ENCODE assay signal across 8 cellular contexts in the genomic region with DNA sequence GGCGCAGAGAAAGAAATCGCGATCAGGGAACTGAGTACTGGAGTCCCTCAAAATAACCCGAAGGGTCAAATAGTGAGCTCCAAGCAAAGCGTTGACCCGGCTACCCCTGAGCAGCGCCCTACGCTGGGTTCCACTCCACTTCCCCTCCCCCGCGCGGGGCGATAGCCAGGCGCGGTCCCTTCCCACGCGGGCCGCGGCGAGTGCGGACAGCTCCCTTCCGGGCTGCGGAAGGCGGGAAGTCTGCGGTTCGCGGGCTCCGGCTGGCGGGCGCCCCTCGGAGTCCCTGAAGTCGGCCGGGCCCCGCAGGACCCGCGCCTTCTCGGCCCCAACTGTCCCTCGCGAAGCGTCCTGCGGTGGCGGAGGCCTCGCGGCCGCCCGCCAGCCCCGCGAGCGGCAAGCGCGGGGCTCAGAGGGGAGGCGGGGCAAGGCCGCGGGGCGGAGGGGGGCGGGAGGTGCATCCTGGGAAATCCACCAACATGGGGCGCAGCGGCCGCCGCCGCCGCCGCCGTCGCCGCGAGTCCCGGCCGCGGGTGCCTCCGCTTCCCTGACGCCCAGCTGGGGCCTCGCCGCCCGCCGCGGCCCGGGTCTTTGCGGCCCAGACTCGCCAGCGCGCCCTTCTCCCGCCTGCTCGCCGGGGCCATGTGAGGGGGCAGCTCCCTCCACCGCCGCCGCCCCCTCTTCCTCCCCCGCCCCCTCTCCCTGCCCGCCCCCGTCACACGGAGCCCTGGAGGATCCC. TPM values are rescaled to one million over a fixed set of nuclear protein-coding genes. Genes with fewer than 3 reads are reported as not detected.
DNase-seq lines count a peak whose midpoint lies in the region; ATAC-seq and TF ChIP-seq lines count a peak whose summit lies in the region.

Gene QSER1 (plus strand): TSS at position 457 of the 736 bp plus-strand sequence. CDS start 315 bp downstream, outside the sequence.

- H3K4me1 Mint-ChIP-seq in activated T-cell treated with anti-CD3 and anti-CD28 coated beads, Interleukin-2, amount 50 U/mL, for 72 hours (ENCODE audit: low read depth) = peaks cover 27% of the 10 kb centered on the region
- peaks cover 19 to 25% (median 22%) of the 10 kb centered on the region in 3 donors for H3K4me1 Mint-ChIP-seq in naive B cell
- peaks cover 22% of the 10 kb centered on the region for H3K4me1 Mint-ChIP-seq in stimulated activated effector memory CD8-positive, alpha-beta T cell treated with anti-CD3 and anti-CD28 coated beads, Interleukin-12 subunit alpha, Interleukin-12 subunit beta, amount 100 ng/mL, for 72 hours

- peaks cover 1 to 2% of the 10 kb centered on the region in 2 donors for H3K36me3 Mint-ChIP-seq in activated T-cell treated with anti-CD3 and anti-CD28 coated beads, Interleukin-2, amount 50 U/mL, for 72 hours (ENCODE audit: insufficient read depth in 2 of 2)
- no peaks in the 10 kb centered on the region for H3K36me3 Mint-ChIP-seq in naive B cell
- H3K36me3 Mint-ChIP-seq in stimulated activated effector memory CD8-positive, alpha-beta T cell treated with anti-CD3 and anti-CD28 coated beads, Interleukin-12 subunit alpha, Interleukin-12 subunit beta, amount 100 ng/mL, for 72 hours = peaks cover 13% of the 10 kb centered on the region

- H3K27ac ChIP-seq in HL-60 (replicated peaks) = peak within 1 kb of the TSS; percentile 95

- ATAC-seq in GM19455 (IDR thresholded peaks at IDR 0.05; ENCODE audit: unreplicated experiment) = peak; percentile 75
- ATAC-seq in activated T-cell treated with anti-CD3 and anti-CD28 coated beads, Interleukin-2, amount 50 U/mL, for 72 hours (replicated peaks in 1 of 2) = peak; percentile 72 to 80
- peak; percentile 72 to 75 for ATAC-seq in naive B cell (ENCODE audit: low read depth in 2 of 2)
- peak; percentile 80 for ATAC-seq in stimulated activated effector memory CD8-positive, alpha-beta T cell treated with anti-CD3 and anti-CD28 coated beads, Interleukin-12 subunit alpha, Interleukin-12 subunit beta, amount 100 ng/mL, for 72 hours

- H3K27me3 Mint-ChIP-seq in activated T-cell treated with anti-CD3 and anti-CD28 coated beads, Interleukin-2, amount 50 U/mL, for 72 hours (ENCODE audit: low read depth) = no peaks in the 10 kb centered on the region
- H3K27me3 Mint-ChIP-seq in naive B cell = no peaks in the 10 kb centered on the region

- H3K4me3 Mint-ChIP-seq in activated T-cell treated with anti-CD3 and anti-CD28 coated beads, Interleukin-2, amount 50 U/mL, for 72 hours = peak within 1 kb of the TSS; percentile 96 to 99
- peak within 1 kb of the TSS; percentile 92 to 98 (median 95) for H3K4me3 Mint-ChIP-seq in naive B cell
- H3K4me3 Mint-ChIP-seq in stimulated activated effector memory CD8-positive, alpha-beta T cell treated with anti-CD3 and anti-CD28 coated beads, Interleukin-12 subunit alpha, Interleukin-12 subunit beta, amount 100 ng/mL, for 72 hours = peak within 1 kb of the TSS; percentile 91

- H3K27ac Mint-ChIP-seq in activated T-cell treated with anti-CD3 and anti-CD28 coated beads, Interleukin-2, amount 50 U/mL, for 72 hours = peak within 1 kb of the TSS; percentile 92
- H3K27ac Mint-ChIP-seq in naive B cell = peak within 1 kb of the TSS; percentile 82 to 97 (median 90)
- H3K27ac Mint-ChIP-seq in stimulated activated effector memory CD8-positive, alpha-beta T cell treated with anti-CD3 and anti-CD28 coated beads, Interleukin-12 subunit alpha, Interleukin-12 subunit beta, amount 100 ng/mL, for 72 hours = peak within 1 kb of the TSS; percentile 93

- H3K27me3 ChIP-seq in HL-60 (ENCODE audit: insufficient read depth, poor library complexity, severe bottlenecking) = no peaks in the 10 kb centered on the region

- TF ChIP-seq CTCF in HL-60 (IDR thresholded peaks at IDR 0.05; ENCODE audit: insufficient read depth, low read length) = no peak

- DNase-seq in COLO668 (lab: John Stamatoyannopoulos, UW; ENCODE audit: unreplicated experiment) (peak; percentile 85), HL-60 (ENCODE audit: low read depth in 1 of 2, low spot score in 1 of 2) (peak; percentile 52 to 63), fibroblast of gingiva (ENCODE audit: low read depth) (peak; percentile 57), naive B cell (peak; percentile 73)
- DNase-seq in activated T-cell treated with anti-CD3 and anti-CD28 coated beads, Interleukin-2, amount 50 U/mL, for 72 hours = peak; percentile 72 to 73
- peak; percentile 47 to 82 for DNase-seq in stimulated activated effector memory CD8-positive, alpha-beta T cell treated with anti-CD3 and anti-CD28 coated beads, Interleukin-12 subunit alpha, Interleukin-12 subunit beta, amount 100 ng/mL, for 72 hours (ENCODE audit: low spot score in 2 of 2)

- peak within 1 kb of the TSS; percentile 92 for H3K4me3 ChIP-seq in HL-60 (replicated peaks; ENCODE audit: insufficient read depth, low read length)

- no peaks in the 10 kb centered on the region for H3K9me3 Mint-ChIP-seq in activated T-cell treated with anti-CD3 and anti-CD28 coated beads, Interleukin-2, amount 50 U/mL, for 72 hours
- no peaks in the 10 kb centered on the region for H3K9me3 Mint-ChIP-seq in naive B cell
- no peaks in the 10 kb centered on the region for H3K9me3 Mint-ChIP-seq in stimulated activated effector memory CD8-positive, alpha-beta T cell treated with anti-CD3 and anti-CD28 coated beads, Interleukin-12 subunit alpha, Interleukin-12 subunit beta, amount 100 ng/mL, for 72 hours

TF ChIP-seq in PFSK-1, 5 proteins besides CTCF, POLR2A, EP300 and RAD21:
- TF ChIP-seq FOXP2 (optimal IDR thresholded peaks at IDR 0.05; ENCODE audit: borderline replicate concordance, extremely low read depth, extremely low read length, insufficient read depth) (peak; percentile 51), POLR2AphosphoS5 (IDR thresholded peaks at IDR 0.05; ENCODE audit: low read depth, low read length) (peak; percentile 51), SIN3A (IDR thresholded peaks at IDR 0.05; ENCODE audit: borderline replicate concordance, insufficient read depth, low read length) (peak; percentile 86; the same call in 1 of the 2 replicates), REST (IDR thresholded peaks at IDR 0.05; ENCODE audit: insufficient read depth in 1 of 2, low read depth in 2 of 2, low read length in 2 of 2) (peak; percentile 52 to 81; a peak in 3 of 4 replicates), TAF1 (IDR thresholded peaks at IDR 0.05; ENCODE audit: borderline replicate concordance, insufficient read depth, low read length) (no peak)

RNA-seq across cellular contexts. Expression of gene QSER1, which starts in this region (rescaled TPM):
- polyA plus RNA-seq in PFSK-1 (2012; ENCODE audit: insufficient read length, low read depth) = 5.3 TPM
- total RNA-seq in activated T-cell treated with anti-CD3 and anti-CD28 coated beads, Interleukin-2, amount 50 U/mL, for 72 hours = 10 to 100 TPM in 1 of 2 donors, 1 to 10 TPM in 1; 9.8 to 11.1 TPM
- 1 to 10 TPM in 5 of 6 donors, not detected in 1; 1.0 to 2.0 (median 1.8) TPM for polyA plus RNA-seq in naive B cell (ENCODE audit: low read depth in 6 of 6)

Comparison
In these comparisons a context has a peak if more than half of its experiments do, and no peak if none do; other contexts are left out.
1. Peak in every context shown above with its lines: DNase-seq, ATAC-seq, H3K4me3 ChIP-seq and H3K27ac ChIP-seq.